In the genomic region with DNA sequence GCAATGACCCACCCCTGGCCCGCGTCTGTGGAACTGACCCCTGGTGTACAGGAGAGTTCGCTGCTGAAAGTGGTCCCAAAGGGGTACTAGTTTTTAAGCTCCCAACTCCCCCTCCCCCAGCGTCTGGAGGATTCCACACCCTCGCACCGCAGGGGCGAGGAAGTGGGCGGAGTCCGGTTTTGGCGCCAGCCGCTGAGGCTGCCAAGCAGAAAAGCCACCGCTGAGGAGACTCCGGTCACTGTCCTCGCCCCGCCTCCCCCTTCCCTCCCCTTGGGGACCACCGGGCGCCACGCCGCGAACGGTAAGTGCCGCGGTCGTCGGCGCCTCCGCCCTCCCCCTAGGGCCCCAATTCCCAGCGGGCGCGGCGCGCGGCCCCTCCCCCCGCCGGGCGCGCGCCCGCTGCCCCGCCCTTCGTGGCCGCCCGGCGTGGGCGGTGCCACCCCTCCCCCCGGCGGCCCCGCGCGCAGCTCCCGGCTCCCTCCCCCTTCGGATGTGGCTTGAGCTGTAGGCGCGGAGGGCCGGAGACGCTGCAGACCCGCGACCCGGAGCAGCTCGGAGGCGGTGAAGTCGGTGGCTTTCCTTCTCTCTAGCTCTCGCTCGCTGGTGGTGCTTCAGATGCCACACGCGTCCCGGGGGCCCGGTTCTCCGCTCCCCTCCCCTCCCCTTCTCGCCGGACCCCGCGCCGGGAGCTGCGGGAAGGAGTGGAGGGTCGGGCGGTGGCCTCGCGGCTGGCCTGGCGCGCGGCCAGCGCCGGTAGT, we compare ENCODE assay signal across 8 cellular contexts. TPM values are rescaled to one million over a fixed set of nuclear protein-coding genes. Genes with fewer than 3 reads are reported as not detected.
DNase-seq lines count a peak whose midpoint lies in the region; ATAC-seq, FAIRE-seq and TF ChIP-seq lines count a peak whose summit lies in the region.

TSS of gene CBX3 (plus strand) at position 485 of the 758 bp plus-strand sequence. CDS start 1,254 bp downstream, outside the sequence.

- peak; percentile 39 for ATAC-seq in GM21526 (IDR thresholded peaks at IDR 0.05; ENCODE audit: low FRiP score, unreplicated experiment)

- H3K79me2 ChIP-seq in OCI-LY7 (ENCODE audit: insufficient read depth, low read depth, low read length): peaks cover 90% of the 10 kb centered on the region

- no peaks in the 10 kb centered on the region for H3K27me3 ChIP-seq in mononuclear cell (ENCODE audit: insufficient read depth, low read length)

- peak within 1 kb of the TSS; percentile 68; the same call in 1 of the 2 replicates for H2AFZ ChIP-seq in OCI-LY7 (ENCODE audit: low read length)

- no peaks in the 10 kb centered on the region for H3K9me2 ChIP-seq in OCI-LY7 (ENCODE audit: insufficient read depth, low read length)

- H3K9me3 ChIP-seq in OCI-LY7 (ENCODE audit: low read length) (no peaks in the 10 kb centered on the region), mononuclear cell (ENCODE audit: low read depth, low read length) (no peaks in the 10 kb centered on the region)

- H3K4me3 ChIP-seq in OCI-LY7 (ENCODE audit: low read depth, low read length, poor library complexity, severe bottlenecking) (peak within 1 kb of the TSS; percentile 99), epithelial cell of esophagus (ENCODE audit: low read length) (peak within 1 kb of the TSS; percentile 62), mononuclear cell (ENCODE audit: low read length) (peak within 1 kb of the TSS; percentile 99)

- no TSS peak for BruUV-seq in OCI-LY7 (replicated peaks; lab: Mats Ljungman, UMichigan)

- no peak for FAIRE-seq in D721Med (lab: Jason Lieb, UNC)

- intact Hi-C loops in OCI-LY7 (cut with micrococcal nuclease; ENCODE audit: unreplicated experiment): loop anchor here (1.0 to 5.0 kb wide), 5 partner anchors 91 to 234 kb away; no protein-coding TSS in a partner anchor

- H3K4me1 ChIP-seq in OCI-LY7 (ENCODE audit: insufficient read depth, low read length, poor library complexity, severe bottlenecking) (peaks cover 42% of the 10 kb centered on the region), mononuclear cell (ENCODE audit: insufficient read depth, low read length) (peaks cover 40% of the 10 kb centered on the region)

- peak within 1 kb of the TSS; percentile 93 for H3K4me2 ChIP-seq in OCI-LY7 (ENCODE audit: low read length)

- DNase-seq in D721Med (ENCODE audit: insufficient read length, low spot score) (peak; percentile 35), HuH-7.5 (ENCODE audit: low spot score) (peak; percentile 77), OCI-LY7 (ENCODE audit: low spot score) (peak; percentile 95), activated T-cell treated with anti-CD3 and anti-CD28 coated beads for 1 hour (ENCODE audit: low read depth) (peak; percentile 79), epithelial cell of esophagus (ENCODE audit: low read depth) (peak; percentile 76)
- peak; percentile 80 to 82 for DNase-seq in stimulated activated CD8-positive, alpha-beta memory T cell treated with anti-CD3 and anti-CD28 coated beads, Interleukin-4, amount 100 ng/mL, for 1 hour (ENCODE audit: low read depth in 2 of 2, low spot score in 1 of 2)

- TF ChIP-seq CTCF in D721Med (IDR thresholded peaks at IDR 0.05; ENCODE audit: insufficient read depth, missing control alignments) (no peak), OCI-LY7 (conservative IDR thresholded peaks at IDR 0.05; ENCODE audit: low read length) (no peak), epithelial cell of esophagus (IDR thresholded peaks at IDR 0.05; ENCODE audit: insufficient read depth, low read depth, low read length, missing control alignments) (no peak)

- POLR2A ChIA-PET in OCI-LY7 (lab: Charles Lee): interaction anchor here (0.6 to 2.2 kb wide), 8 partner anchors 9 to 244 kb away, joined by 3 to 9 read pairs (median 4); partner anchors contain the start of gene NFE2L3

- peaks cover 87% of the 10 kb centered on the region for H3K36me3 ChIP-seq in OCI-LY7 (ENCODE audit: insufficient read depth, low read length)

- CTCF ChIA-PET in OCI-LY7 (lab: Charles Lee; ENCODE audit: unreplicated experiment): interaction anchor here (0.5 to 1.0 kb wide), 2 partner anchors 9 to 764 kb away, joined by 3 read pairs; no protein-coding TSS in a partner anchor

- H3K27ac ChIP-seq in OCI-LY7 (ENCODE audit: low read depth, low read length, poor library complexity, severe bottlenecking): peak within 1 kb of the TSS; percentile 100

- H4K20me1 ChIP-seq in OCI-LY7 (ENCODE audit: insufficient read depth, low read length): peaks cover 74% of the 10 kb centered on the region

RNA-seq across cellular contexts. Expression of gene CBX3, which starts in this region (rescaled TPM):
- 252 and 259 TPM in 2 replicates for total RNA-seq in OCI-LY7 (2014; rRNA removed; shearing (Covaris generic))
- total RNA-seq in OCI-LY7 (2022) (350 and 364 TPM in 2 replicates), mononuclear cell (135 TPM)

Comparison
In these comparisons a context has a peak if more than half of its experiments do, and no peak if none do; other contexts are left out.
1. Peak in every context shown above with its lines: DNase-seq, ATAC-seq, H3K4me3 ChIP-seq and H3K27ac ChIP-seq.
2. DNase-seq: peak in every context shown above with its lines; median percentile 95 in OCI-LY7; 81 in stimulated activated CD8-positive, alpha-beta memory T cell treated with anti-CD3 and anti-CD28 coated beads, Interleukin-4, amount 100 ng/mL, for 1 hour; 79 in activated T-cell treated with anti-CD3 and anti-CD28 coated beads for 1 hour; 77 in HuH-7.5; 76 in epithelial cell of esophagus; 35 in D721Med.